17 cellular contexts compared by ENCODE assay signal in the genomic region with DNA sequence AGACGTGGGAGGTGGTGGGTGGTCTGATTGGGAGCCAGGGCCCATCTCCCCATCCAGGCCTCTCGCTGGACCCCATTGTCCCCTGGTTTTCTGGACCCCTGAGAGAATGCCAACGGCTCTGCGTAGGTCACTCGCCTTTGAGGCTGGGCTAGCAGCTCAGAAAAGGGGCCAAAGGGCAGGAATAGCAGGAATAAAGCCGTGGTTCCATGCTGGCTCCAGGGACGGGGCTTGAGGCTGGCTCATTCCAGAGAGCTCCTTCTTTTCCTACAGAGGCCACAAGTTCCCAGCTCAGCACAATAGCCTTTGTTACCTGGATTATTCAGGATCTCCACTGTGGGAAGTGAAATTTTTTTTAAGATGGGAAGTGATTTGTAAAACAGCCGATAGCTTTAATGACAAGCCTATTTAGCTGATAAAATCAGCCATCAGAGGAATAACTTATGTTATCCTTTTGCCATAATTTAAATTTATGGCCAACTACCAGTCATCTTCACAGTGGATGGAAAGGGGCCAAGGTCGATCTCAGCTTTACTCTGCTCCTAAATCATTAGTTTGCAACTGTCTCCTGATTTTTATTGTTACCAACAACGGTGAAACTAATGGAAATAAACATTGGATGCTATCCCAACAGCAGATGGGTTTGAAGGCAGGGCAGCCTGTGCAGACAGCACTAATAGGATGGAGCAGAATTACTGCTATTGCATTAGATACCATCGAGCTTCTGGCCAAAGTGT.
A peak's percentile ranks its signal among the peaks of the same experiment; 100 is the strongest.
DNase-seq lines count a peak whose midpoint lies in the region; ATAC-seq and TF ChIP-seq lines count a peak whose summit lies in the region.
"Had no signal": no experiment of that assay in that cellular context is flagged by ENCODE, and none has a peak within 500 bp of the region (broad histone marks: within the 10 kb centered on the region; RNA-seq: fewer than 3 reads in every experiment).

No MANE protein-coding gene starts in this region.

- H2AFZ ChIP-seq in mesenchymal stem cell (ENCODE audit: low read depth, low read length) = no peak overlapping the region
- H2AFZ ChIP-seq: PC-9 had no signal

- ATAC-seq in HG02571 (IDR thresholded peaks at IDR 0.05; ENCODE audit: unreplicated experiment) = no peak
- no peak for ATAC-seq in upper lobe of right lung
- ATAC-seq in HG03442 (IDR thresholded peaks at IDR 0.05; ENCODE audit: unreplicated experiment) = no peak

- H3K4me3 ChIP-seq in mesenchymal stem cell (ENCODE audit: insufficient read depth in 1 of 2, low read depth in 1 of 2, low read length in 2 of 2) = no peak overlapping the region
- no peak overlapping the region for H3K4me3 ChIP-seq in upper lobe of right lung
- H3K4me3 ChIP-seq: PC-9, SJSA1 had no signal

- H3K4me1 ChIP-seq in mesenchymal stem cell (ENCODE audit: control insufficient read depth, insufficient read depth, low read depth, low read length) (peaks cover 7% of the 10 kb centered on the region), upper lobe of right lung (no peaks in the 10 kb centered on the region)

- H2BK5ac ChIP-seq in mesenchymal stem cell (ENCODE audit: low read depth, low read length, poor library complexity, severe bottlenecking) = no peak overlapping the region

- no peak for TF ChIP-seq CTCF in VCaP (conservative IDR thresholded peaks at IDR 0.05)
- TF ChIP-seq CTCF in upper lobe of right lung (IDR thresholded peaks at IDR 0.05) = no peak

- H4K8ac ChIP-seq in mesenchymal stem cell (ENCODE audit: low read length) = no peak overlapping the region

- H2AK5ac ChIP-seq in mesenchymal stem cell (ENCODE audit: low read length, severe bottlenecking) = no peak overlapping the region

- H3K79me1 ChIP-seq in mesenchymal stem cell (replicated peaks; ENCODE audit: low read length, poor library complexity, severe bottlenecking) = no peaks in the 10 kb centered on the region

- in situ Hi-C loops in G401 (cut with HindIII; ENCODE audit: low sequenced_read_pairs) = no loop called here

- H2BK15ac ChIP-seq in mesenchymal stem cell (ENCODE audit: low read depth, poor library complexity, severe bottlenecking) = no peak overlapping the region

- H3K4ac ChIP-seq in mesenchymal stem cell (ENCODE audit: low read depth in 1 of 2, low read length in 2 of 2) = no peak overlapping the region

- peak overlapping the region; percentile 47 for H4K91ac ChIP-seq in mesenchymal stem cell (ENCODE audit: low read length)

- no peaks in the 10 kb centered on the region for H3K9me3 ChIP-seq in mesenchymal stem cell (ENCODE audit: control insufficient read depth, low read length)
- H3K9me3 ChIP-seq in upper lobe of right lung = no peaks in the 10 kb centered on the region
- H3K9me3 ChIP-seq: SJSA1 had no signal

- H2BK12ac ChIP-seq in mesenchymal stem cell (ENCODE audit: low read length in 2 of 2) = no peak overlapping the region

- peak; percentile 63 for DNase-seq in G401 (ENCODE audit: low spot score)
- DNase-seq in M059J (ENCODE audit: low read depth) = peak; percentile 21
- DNase-seq in mesenchymal stem cell = no peak
- no peak for DNase-seq in NCI-H526 (lab: John Stamatoyannopoulos, UW)
- no peak for DNase-seq in upper lobe of right lung
- DNase-seq: ACHN, COR-L47, EL, Kasumi-1, NCI-H1417 treated with DMSO at 0.1 percent for 48 hours, NCI-H2081 treated with DMSO at 0.1 percent for 48 hours, NCI-H2227 treated with DMSO at 0.1 percent for 48 hours, PC-9 had no signal

- no peak overlapping the region for H3K9ac ChIP-seq in mesenchymal stem cell (ENCODE audit: low read length)

- H3K27ac ChIP-seq in VCaP (peak overlapping the region; percentile 9; the same call in 1 of the 2 replicates), mesenchymal stem cell (ENCODE audit: low read length, poor library complexity, severe bottlenecking) (no peak overlapping the region), upper lobe of right lung (no peak overlapping the region)
- H3K27ac ChIP-seq: PC-9, SJSA1 had no signal

- WGBS in mesenchymal stem cell = 80% methylated on average over 10 of the region's 11 CpGs

- H3K18ac ChIP-seq in mesenchymal stem cell (ENCODE audit: low read depth in 1 of 2, low read length in 2 of 2) = no peak overlapping the region

- H3K27me3 ChIP-seq in mesenchymal stem cell (ENCODE audit: control insufficient read depth in 1 of 2, insufficient read depth in 1 of 2, low read length in 2 of 2) = peaks cover 6 to 9% of the 10 kb centered on the region in 2 experiments
- no peaks in the 10 kb centered on the region for H3K27me3 ChIP-seq in upper lobe of right lung
- H3K27me3 ChIP-seq: SJSA1 had no signal

- intact Hi-C loops in upper lobe of right lung (cut with DNase I) = no loop called here

- H3K4me2 ChIP-seq in mesenchymal stem cell (ENCODE audit: low read length, poor library complexity, severe bottlenecking) = no peak overlapping the region
- H3K4me2 ChIP-seq: PC-9 had no signal

- H3K36me3 ChIP-seq in mesenchymal stem cell (ENCODE audit: control insufficient read depth in 1 of 2, insufficient read depth in 2 of 2, low read depth in 1 of 2, low read length in 2 of 2) (no peaks in the 10 kb centered on the region), upper lobe of right lung (no peaks in the 10 kb centered on the region)
- H3K36me3 ChIP-seq: SJSA1 had no signal

- no peak overlapping the region for H2BK120ac ChIP-seq in mesenchymal stem cell (ENCODE audit: low read depth, low read length)

- no peak overlapping the region for H3K23ac ChIP-seq in mesenchymal stem cell (ENCODE audit: low read length in 2 of 2)

- H3K14ac ChIP-seq in mesenchymal stem cell (ENCODE audit: low read length in 2 of 2) = no peak overlapping the region

Comparison
In these comparisons a context has a peak if more than half of its experiments do, and no peak if none do; other contexts are left out.
1. DNase-seq: peak in G401 (single experiment) and M059J (single experiment); none in mesenchymal stem cell (single experiment), NCI-H526 (0 of 2) and upper lobe of right lung (single experiment).